ENCODE assay signal across 25 cellular contexts in the genomic region with DNA sequence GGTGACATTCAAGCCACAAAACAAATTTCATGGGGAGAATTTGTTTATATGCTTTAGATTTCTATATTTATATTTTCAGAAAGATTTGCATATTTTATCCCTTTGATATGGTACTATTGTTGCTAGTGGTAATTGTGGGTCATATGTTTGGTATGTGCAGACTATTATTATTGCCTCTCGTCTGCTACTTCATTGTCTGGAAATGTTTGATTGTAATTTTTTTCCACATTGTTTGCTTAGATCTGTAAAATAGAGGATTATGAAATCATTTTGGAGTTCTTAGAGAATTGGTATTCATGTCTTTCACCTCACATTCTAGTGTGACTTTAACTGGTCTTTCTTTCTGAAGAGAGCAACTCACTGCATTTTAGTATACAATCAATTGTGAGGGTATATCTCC. TPM values are rescaled to one million over a fixed set of nuclear protein-coding genes. Genes with fewer than 3 reads are reported as not detected.
DNase-seq lines count a peak whose midpoint lies in the region; ATAC-seq, FAIRE-seq and TF ChIP-seq lines count a peak whose summit lies in the region.
"Had no signal": no experiment of that assay in that cellular context is flagged by ENCODE, and none has a peak within 500 bp of the region (broad histone marks: within the 10 kb centered on the region; RNA-seq: fewer than 3 reads in every experiment).

No MANE protein-coding gene starts in this region.

- H3K4me1 ChIP-seq in astrocyte (ENCODE audit: insufficient read depth, low read length): peaks cover 6% of the 10 kb centered on the region
- H3K4me1 ChIP-seq: BE2C, BLaER1, Caco-2 had no signal

- no peaks in the 10 kb centered on the region for H3K9me3 ChIP-seq in astrocyte (ENCODE audit: insufficient read depth, low read depth, low read length)
- H3K9me3 ChIP-seq: BE2C, BLaER1, Caco-2 had no signal

- H3K27ac ChIP-seq in astrocyte (ENCODE audit: low read depth, low read length): peak overlapping the region; percentile 66
- H3K27ac ChIP-seq: BLaER1 had no signal

- H3K4me1 Mint-ChIP-seq in astrocyte (ENCODE audit: low read depth, unreplicated experiment): peaks cover 12% of the 10 kb centered on the region
- H3K4me1 Mint-ChIP-seq: CD14-positive monocyte; CD4-positive, alpha-beta memory T cell; CD4-positive, CD25-positive, alpha-beta regulatory T cell had no signal

- H3K36me3 Mint-ChIP-seq in astrocyte (ENCODE audit: low read depth, unreplicated experiment): no peaks in the 10 kb centered on the region
- H3K36me3 Mint-ChIP-seq: CD14-positive monocyte; CD4-positive, alpha-beta memory T cell; CD4-positive, CD25-positive, alpha-beta regulatory T cell had no signal

- H3K36me3 ChIP-seq in astrocyte (ENCODE audit: insufficient read depth, low read length): no peaks in the 10 kb centered on the region
- H3K36me3 ChIP-seq: BE2C, BLaER1 had no signal

- no peak for TF ChIP-seq CTCF in astrocyte (IDR thresholded peaks at IDR 0.05; ENCODE audit: insufficient read depth, low read depth, low read length)

- DNase-seq in astrocyte (ENCODE audit: low read depth) (peak; percentile 68), astrocyte of the hippocampus (ENCODE audit: low read depth, low spot score) (peak; percentile 22), kidney tubule cell (ENCODE audit: low spot score) (peak; percentile 17), RCC 7860 (ENCODE audit: low spot score) (no peak), NCI-H345 (lab: John Stamatoyannopoulos, UW) (no peak)
- DNase-seq in activated CD4-positive, CD25-positive, alpha-beta regulatory T cell (lab: John Stamatoyannopoulos, UW): no peak
- DNase-seq: 8988T; ACHN; BE2C; C1 segment of cervical spinal cord; Caco-2; Calu3; CD4-positive, alpha-beta memory T cell; CD4-positive, CD25-positive, alpha-beta regulatory T cell; DMS79 treated with DMSO at 0.1 percent for 48 hours; GF-D8 had no signal

- no peak overlapping the region for H3K4me3 Mint-ChIP-seq in astrocyte (ENCODE audit: unreplicated experiment)
- H3K4me3 Mint-ChIP-seq: CD14-positive monocyte; CD4-positive, alpha-beta memory T cell had no signal

- H4K20me1 ChIP-seq in astrocyte (ENCODE audit: insufficient read depth, low read length): no peaks in the 10 kb centered on the region
- H4K20me1 ChIP-seq: BLaER1 had no signal

- H3K9me3 Mint-ChIP-seq in astrocyte (ENCODE audit: unreplicated experiment): peaks cover 6% of the 10 kb centered on the region

- no peak overlapping the region for H3K4me3 ChIP-seq in astrocyte (ENCODE audit: insufficient read depth, low read depth, low read length)
- H3K4me3 ChIP-seq: BLaER1 had no signal

- no peaks in the 10 kb centered on the region for H3K27me3 Mint-ChIP-seq in astrocyte (ENCODE audit: low read depth, unreplicated experiment)
- H3K27me3 Mint-ChIP-seq: CD4-positive, CD25-positive, alpha-beta regulatory T cell had no signal

- H3K4me2 ChIP-seq in astrocyte (ENCODE audit: low read length): no peak overlapping the region
- H3K4me2 ChIP-seq: BLaER1 had no signal

- ATAC-seq in GM21528 (IDR thresholded peaks at IDR 0.05; ENCODE audit: low FRiP score, unreplicated experiment): no peak

- no peaks in the 10 kb centered on the region for H3K27me3 ChIP-seq in astrocyte (ENCODE audit: insufficient read depth, low read length)
- H3K27me3 ChIP-seq: BE2C, BLaER1 had no signal

- FAIRE-seq in astrocyte (lab: Jason Lieb, UNC) (no peak), islet of Langerhans (lab: Jason Lieb, UNC) (peak; percentile 27), RCC 7860 (lab: Jason Lieb, UNC) (no peak)
- FAIRE-seq: A204.1, D721Med, G401.6, GM12891, GM19239 had no signal

- no peaks in the 10 kb centered on the region for H3K79me2 ChIP-seq in astrocyte (ENCODE audit: insufficient read depth, low read length)

- no peak overlapping the region for H3K9ac ChIP-seq in astrocyte (ENCODE audit: low read length)
- H3K9ac ChIP-seq: BLaER1 had no signal

- no peak overlapping the region for H2AFZ ChIP-seq in astrocyte (ENCODE audit: low read depth, low read length)

- no peak overlapping the region for H3K27ac Mint-ChIP-seq in astrocyte (ENCODE audit: unreplicated experiment)
- H3K27ac Mint-ChIP-seq: CD14-positive monocyte; CD4-positive, alpha-beta memory T cell; CD4-positive, CD25-positive, alpha-beta regulatory T cell had no signal

RNA-seq across cellular contexts. Expression of gene MYO3A, which starts 44.7 kb away (rescaled TPM):
- 0.23 TPM in 1 of 2 replicates, not detected in the other for total RNA-seq in astrocyte
- total RNA-seq: Caco-2; CD4-positive, alpha-beta memory T cell; CD4-positive, CD25-positive, alpha-beta regulatory T cell had no signal

Comparison
In these comparisons a context has a peak if more than half of its experiments do, and no peak if none do; other contexts are left out.
1. DNase-seq: peak in astrocyte (single experiment), astrocyte of the hippocampus (single experiment) and kidney tubule cell (single experiment); none in RCC 7860 (single experiment), activated CD4-positive, CD25-positive, alpha-beta regulatory T cell (0 of 4) and NCI-H345 (single experiment).